In genomic region chr11:57801185-57801490, GRCh38 we compare ENCODE assay signal across 1 cellular context.
TF ChIP-seq lines count a peak whose summit lies in the region.

No MANE protein-coding gene starts in this region.

TF ChIP-seq in GM12878, 131 proteins besides CTCF, POLR2A, EP300 and RAD21:
- TF ChIP-seq TBL1XR1 (IDR thresholded peaks at IDR 0.05; ENCODE audit: low read depth, low read length) (no peak), STAT1 (conservative IDR thresholded peaks at IDR 0.05) (no peak), HCFC1 (IDR thresholded peaks at IDR 0.05; ENCODE audit: low read length) (no peak), E4F1 (IDR thresholded peaks at IDR 0.05; ENCODE audit: borderline replicate concordance, partially characterized antibody) (no peak), TARDBP (IDR thresholded peaks at IDR 0.05; ENCODE audit: borderline replicate concordance) (no peak), CREB1 (IDR thresholded peaks at IDR 0.05; ENCODE audit: low read depth) (no peak), MYC (IDR thresholded peaks at IDR 0.05; ENCODE audit: insufficient read depth, insufficient read length, insufficient replicate concordance, low read length, severe bottlenecking) (no peak), ZZZ3 (IDR thresholded peaks at IDR 0.05; ENCODE audit: control insufficient read depth, insufficient read length, low read depth) (no peak), ASH2L (IDR thresholded peaks at IDR 0.05; ENCODE audit: borderline replicate concordance, low read depth) (no peak), BCLAF1 (IDR thresholded peaks at IDR 0.05) (no peak)
- TF ChIP-seq, protein P1, sequence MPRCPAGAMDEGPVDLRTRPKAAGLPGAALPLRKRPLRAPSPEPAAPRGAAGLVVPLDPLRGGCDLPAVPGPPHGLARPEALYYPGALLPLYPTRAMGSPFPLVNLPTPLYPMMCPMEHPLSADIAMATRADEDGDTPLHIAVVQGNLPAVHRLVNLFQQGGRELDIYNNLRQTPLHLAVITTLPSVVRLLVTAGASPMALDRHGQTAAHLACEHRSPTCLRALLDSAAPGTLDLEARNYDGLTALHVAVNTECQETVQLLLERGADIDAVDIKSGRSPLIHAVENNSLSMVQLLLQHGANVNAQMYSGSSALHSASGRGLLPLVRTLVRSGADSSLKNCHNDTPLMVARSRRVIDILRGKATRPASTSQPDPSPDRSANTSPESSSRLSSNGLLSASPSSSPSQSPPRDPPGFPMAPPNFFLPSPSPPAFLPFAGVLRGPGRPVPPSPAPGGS (IDR thresholded peaks at IDR 0.05; ENCODE audit: borderline replicate concordance, insufficient read depth, low read depth, low read length, poor library complexity, severe bottlenecking) = no peak
- TF ChIP-seq, protein P2, sequence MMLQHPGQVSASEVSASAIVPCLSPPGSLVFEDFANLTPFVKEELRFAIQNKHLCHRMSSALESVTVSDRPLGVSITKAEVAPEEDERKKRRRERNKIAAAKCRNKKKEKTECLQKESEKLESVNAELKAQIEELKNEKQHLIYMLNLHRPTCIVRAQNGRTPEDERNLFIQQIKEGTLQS (IDR thresholded peaks at IDR 0.05; ENCODE audit: borderline replicate concordance, extremely low read depth, low read depth, low read length) = no peak
- TF ChIP-seq, protein P3, sequence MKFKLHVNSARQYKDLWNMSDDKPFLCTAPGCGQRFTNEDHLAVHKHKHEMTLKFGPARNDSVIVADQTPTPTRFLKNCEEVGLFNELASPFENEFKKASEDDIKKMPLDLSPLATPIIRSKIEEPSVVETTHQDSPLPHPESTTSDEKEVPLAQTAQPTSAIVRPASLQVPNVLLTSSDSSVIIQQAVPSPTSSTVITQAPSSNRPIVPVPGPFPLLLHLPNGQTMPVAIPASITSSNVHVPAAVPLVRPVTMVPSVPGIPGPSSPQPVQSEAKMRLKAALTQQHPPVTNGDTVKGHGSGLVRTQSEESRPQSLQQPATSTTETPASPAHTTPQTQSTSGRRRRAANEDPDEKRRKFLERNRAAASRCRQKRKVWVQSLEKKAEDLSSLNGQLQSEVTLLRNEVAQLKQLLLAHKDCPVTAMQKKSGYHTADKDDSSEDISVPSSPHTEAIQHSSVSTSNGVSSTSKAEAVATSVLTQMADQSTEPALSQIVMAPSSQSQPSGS (IDR thresholded peaks at IDR 0.05; ENCODE audit: low read length) = no peak
